Comparison of ENCODE assay signal across 9 cellular contexts in the genomic region with DNA sequence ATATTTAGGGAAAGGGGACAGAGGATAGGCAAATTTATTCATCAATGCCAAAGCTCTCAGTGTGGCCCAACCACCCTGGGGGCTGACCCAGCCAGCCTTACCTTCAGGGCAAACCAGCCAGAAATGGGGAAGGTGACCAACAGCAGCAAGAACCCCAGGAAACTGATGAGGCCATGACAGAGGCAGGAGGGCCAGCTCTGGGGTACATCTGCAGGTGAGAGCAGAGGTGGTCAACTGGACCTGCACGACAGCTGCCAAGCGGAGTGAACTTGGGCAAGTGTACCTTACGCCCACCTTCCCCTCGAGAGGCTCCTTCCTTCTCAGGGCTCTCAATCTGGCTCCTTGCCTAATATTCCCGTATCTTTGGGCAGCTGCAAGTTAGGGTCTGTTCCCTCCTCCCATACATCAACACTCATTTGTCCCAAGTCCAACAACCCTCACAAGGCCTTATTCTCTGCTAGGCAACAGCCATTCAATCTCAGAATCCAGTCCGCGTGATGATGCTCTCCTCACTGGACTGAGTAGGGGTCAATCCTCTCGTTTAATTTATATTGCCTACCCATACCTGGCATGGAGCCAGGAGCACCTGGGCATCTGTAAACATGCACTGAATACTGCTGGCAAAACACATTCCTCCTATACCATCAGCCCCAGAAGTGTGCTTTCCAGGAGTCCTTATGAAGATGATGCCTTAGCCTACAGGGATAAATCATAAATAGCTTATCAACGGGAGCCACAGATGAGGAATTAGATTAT. TPM values are rescaled to one million over a fixed set of nuclear protein-coding genes. Genes with fewer than 3 reads are reported as not detected.
DNase-seq lines count a peak whose midpoint lies in the region; ATAC-seq and TF ChIP-seq lines count a peak whose summit lies in the region.
"Had no signal": no experiment of that assay in that cellular context is flagged by ENCODE, and none has a peak within 500 bp of the region (broad histone marks: within the 10 kb centered on the region; RNA-seq: fewer than 3 reads in every experiment).

No MANE protein-coding gene starts in this region.

- ATAC-seq in HG02642 (IDR thresholded peaks at IDR 0.05; ENCODE audit: poor library complexity, unreplicated experiment) = no peak
- no peak for ATAC-seq in activated CD4-positive, CD25-positive, alpha-beta regulatory T cell treated with anti-CD3 and anti-CD28 coated beads, Interleukin-2, amount 50 U/mL, for 24 hours

- H2AFZ ChIP-seq in ACC112 (ENCODE audit: low read length, unreplicated experiment) (no peak overlapping the region), neural progenitor cell (replicated peaks) (no peak overlapping the region)

- H3K4me2 ChIP-seq in neural progenitor cell = no peak overlapping the region

- H3K36me3 Mint-ChIP-seq in IgD-negative memory B cell = no peaks in the 10 kb centered on the region
- no peaks in the 10 kb centered on the region for H3K36me3 Mint-ChIP-seq in neural progenitor cell

- H3K27me3 Mint-ChIP-seq in IgD-negative memory B cell = no peaks in the 10 kb centered on the region
- peaks cover 2% of the 10 kb centered on the region for H3K27me3 Mint-ChIP-seq in neural progenitor cell (ENCODE audit: insufficient read depth, low read depth)

- H4K20me1 ChIP-seq in neural progenitor cell (ENCODE audit: low read depth) = peaks cover 4% of the 10 kb centered on the region

- DNase-seq in caudate nucleus (lab: John Stamatoyannopoulos, UW) (no peak), neural progenitor cell (ENCODE audit: low spot score) (no peak), AML-193 (lab: John Stamatoyannopoulos, UW) (no peak), kidney tubule cell (ENCODE audit: low spot score) (no peak)

- H3K9me3 ChIP-seq in neural progenitor cell (ENCODE audit: low read depth) = no peaks in the 10 kb centered on the region
- H3K9me3 ChIP-seq: neutrophil had no signal

- H3K9me3 Mint-ChIP-seq in IgD-negative memory B cell (no peaks in the 10 kb centered on the region), neural progenitor cell (no peaks in the 10 kb centered on the region)

- H3F3A ChIP-seq in neural progenitor cell (ENCODE audit: low read depth) = peaks cover 4% of the 10 kb centered on the region

- peaks cover 17% of the 10 kb centered on the region for H3K79me2 ChIP-seq in ACC112 (ENCODE audit: control insufficient read depth, insufficient read depth, low read length, unreplicated experiment)
- peaks cover 7% of the 10 kb centered on the region for H3K79me2 ChIP-seq in neural progenitor cell (ENCODE audit: low read depth)

- no peak overlapping the region for H3K9ac ChIP-seq in neural progenitor cell

- H3K27ac ChIP-seq in ACC112 (ENCODE audit: low read depth, low read length) (peak overlapping the region; percentile 83), caudate nucleus (ENCODE audit: low read depth, low read length) (peak overlapping the region; percentile 70), neural progenitor cell (no peak overlapping the region)

- peak overlapping the region in 2 of 3 donors; percentile 59 to 66 for H3K27ac Mint-ChIP-seq in IgD-negative memory B cell
- no peak overlapping the region for H3K27ac Mint-ChIP-seq in neural progenitor cell

- no peak for TF ChIP-seq CTCF in neural progenitor cell (IDR thresholded peaks at IDR 0.05)

- peak overlapping the region in 3 of 4 donors; percentile 45 to 94 (median 65) for H3K4me3 Mint-ChIP-seq in IgD-negative memory B cell
- peak overlapping the region; percentile 85 for H3K4me3 Mint-ChIP-seq in neural progenitor cell

- peaks cover 19 to 32% (median 20%) of the 10 kb centered on the region in 3 donors for H3K4me1 Mint-ChIP-seq in IgD-negative memory B cell
- peaks cover 30% of the 10 kb centered on the region for H3K4me1 Mint-ChIP-seq in neural progenitor cell

- H3K4me1 ChIP-seq in ACC112 (ENCODE audit: control insufficient read depth, insufficient read depth, low read length, unreplicated experiment) = peaks cover 66% of the 10 kb centered on the region
- H3K4me1 ChIP-seq in neural progenitor cell = peaks cover 6% of the 10 kb centered on the region

- H3K27me3 ChIP-seq in ACC112 (ENCODE audit: insufficient read depth, low read length) (no peaks in the 10 kb centered on the region), neural progenitor cell (no peaks in the 10 kb centered on the region)
- H3K27me3 ChIP-seq: neutrophil had no signal

- H3K36me3 ChIP-seq in ACC112 (ENCODE audit: insufficient read depth, low read length) (no peaks in the 10 kb centered on the region; the same call in 1 of the 2 replicates), neural progenitor cell (no peaks in the 10 kb centered on the region)
- H3K36me3 ChIP-seq: neutrophil had no signal

- H3K4me3 ChIP-seq in ACC112 (ENCODE audit: low read depth, low read length) = peak overlapping the region; percentile 85
- no peak overlapping the region for H3K4me3 ChIP-seq in neural progenitor cell

RNA-seq across cellular contexts. Expression of a gene that starts 1.7 kb away (rescaled TPM):
- polyA plus RNA-seq in IgD-negative memory B cell = 6.6 TPM
- 2.0 and 4.7 TPM in 2 replicates for total RNA-seq in neural progenitor cell (ENCODE audit: low replicate concordance)

RNA-seq across cellular contexts. Expression of a gene that starts 4.1 kb away (rescaled TPM):
- 43.4 TPM for polyA plus RNA-seq in IgD-negative memory B cell
- total RNA-seq in neural progenitor cell (ENCODE audit: low replicate concordance) = 15.3 and 18.0 TPM in 2 replicates
